Comparison of ENCODE assay signal across 1 cellular context in genomic region chr4:132707955-132708354, GRCh38.
TF ChIP-seq lines count a peak whose summit lies in the region.

No MANE protein-coding gene starts in this region.

TF ChIP-seq in GM23338, 12 proteins besides CTCF, POLR2A, EP300 and RAD21:
- TF ChIP-seq ZNF462 (CRISPR knock-in tag; IDR thresholded peaks at IDR 0.05), result no peak
- TF ChIP-seq JUNB (IDR thresholded peaks at IDR 0.05; ENCODE audit: unreplicated experiment), result no peak
- TF ChIP-seq ZNF331 (CRISPR knock-in tag; IDR thresholded peaks at IDR 0.05; ENCODE audit: low read depth), result no peak
- TF ChIP-seq EZH2phosphoT487 (IDR thresholded peaks at IDR 0.05; ENCODE audit: unreplicated experiment), result no peak
- TF ChIP-seq ZNF114 (CRISPR knock-in tag; IDR thresholded peaks at IDR 0.05), result no peak
- no peak for TF ChIP-seq POLR2AphosphoS5 (IDR thresholded peaks at IDR 0.05; ENCODE audit: low read depth)
- no peak for TF ChIP-seq NANOG (IDR thresholded peaks at IDR 0.05; ENCODE audit: borderline replicate concordance)
- TF ChIP-seq ETS1 (IDR thresholded peaks at IDR 0.05), result no peak
- no peak for TF ChIP-seq EZH2 (IDR thresholded peaks at IDR 0.05; ENCODE audit: low read depth, unreplicated experiment)
- TF ChIP-seq REST (IDR thresholded peaks at IDR 0.05; ENCODE audit: unreplicated experiment), result no peak
- no peak for TF ChIP-seq CREB1 (CRISPR knock-in tag; IDR thresholded peaks at IDR 0.05; ENCODE audit: low read depth)
- no peak for TF ChIP-seq STAT1 (IDR thresholded peaks at IDR 0.05; ENCODE audit: unreplicated experiment)
